Comparison of ENCODE assay signal across 8 cellular contexts in the genomic region with DNA sequence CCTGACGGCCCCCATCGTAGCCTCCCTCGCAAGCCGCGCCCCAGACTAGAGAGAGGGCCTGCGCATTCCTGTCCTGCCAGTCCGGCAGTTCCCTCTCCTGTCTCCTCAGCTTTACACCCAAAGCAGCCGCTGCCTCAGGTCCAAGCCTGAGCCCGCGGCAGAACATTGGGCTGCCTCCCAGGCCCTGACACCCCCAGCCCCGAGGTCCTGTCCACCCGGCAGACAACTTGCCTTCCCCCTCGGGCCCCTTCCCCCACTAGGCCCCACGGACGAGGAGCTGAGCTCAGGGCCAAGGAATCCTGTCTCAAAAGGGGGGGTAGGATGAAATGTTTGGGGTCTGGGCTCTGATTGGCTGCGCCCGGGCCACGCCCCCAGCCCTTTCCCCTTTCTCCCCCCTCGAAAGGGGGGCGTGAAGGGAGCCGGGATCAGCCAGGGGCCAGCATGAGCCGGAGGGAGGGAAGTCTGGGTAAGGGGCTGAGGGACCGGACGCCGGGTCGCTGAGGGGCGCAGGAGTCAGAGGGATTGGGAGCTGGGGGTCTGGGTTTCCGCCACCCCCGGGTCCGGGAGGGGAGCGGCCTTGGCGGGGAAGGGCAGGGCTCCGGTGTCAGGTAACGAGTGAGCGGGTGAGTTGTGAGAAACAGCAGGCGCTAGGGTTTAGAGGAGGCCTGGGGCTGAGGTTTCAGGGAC.
DNase-seq lines count a peak whose midpoint lies in the region; ATAC-seq lines count a peak whose summit lies in the region.

A gene with protein sequence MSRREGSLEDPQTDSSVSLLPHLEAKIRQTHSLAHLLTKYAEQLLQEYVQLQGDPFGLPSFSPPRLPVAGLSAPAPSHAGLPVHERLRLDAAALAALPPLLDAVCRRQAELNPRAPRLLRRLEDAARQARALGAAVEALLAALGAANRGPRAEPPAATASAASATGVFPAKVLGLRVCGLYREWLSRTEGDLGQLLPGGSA (plus strand): TSS at position 412 of the 687 bp plus-strand sequence. CDS start 30 bp downstream, at position 442.

- peak; percentile 72 for DNase-seq in NCI-H510A treated with DMSO at 0.1 percent for 48 hours (lab: John Stamatoyannopoulos, UW)
- DNase-seq in caudate nucleus (lab: John Stamatoyannopoulos, UW) = peak in 45 of 61 donors; percentile 14 to 72 (median 49)
- DNase-seq in inferior parietal cortex (ENCODE audit: extremely low spot score) = peak; percentile 35
- peak; percentile 60 for DNase-seq in skeletal muscle cell (ENCODE audit: low read depth)
- DNase-seq in stimulated activated CD4-positive, alpha-beta T cell treated with anti-CD3 and anti-CD28 coated beads, Interleukin-2, amount 100 ng/mL, for 48 hours = no peak
- no peak for DNase-seq in DMS 273 treated with DMSO at 0.1 percent for 48 hours (lab: John Stamatoyannopoulos, UW)

- ATAC-seq in HG02840 (IDR thresholded peaks at IDR 0.05; ENCODE audit: low FRiP score, unreplicated experiment) = no peak

- H3K36me3 ChIP-seq in ES-I3 (ENCODE audit: insufficient read depth, low read length) = no peaks in the 10 kb centered on the region; the same call in 1 of the 2 replicates

- H3K4me1 ChIP-seq in ES-I3 (ENCODE audit: insufficient read depth, low read length) = peaks cover 9% of the 10 kb centered on the region

- H3K4me3 ChIP-seq in skeletal muscle cell (ENCODE audit: low read depth, low read length) = peak within 1 kb of the TSS; percentile 57

- peak within 1 kb of the TSS; percentile 88 for H3K9ac ChIP-seq in ES-I3 (ENCODE audit: low read depth, low read length)

- H3K27ac ChIP-seq in caudate nucleus (ENCODE audit: low read depth, low read length) = peak within 1 kb of the TSS; percentile 97

- H3K9me3 ChIP-seq in ES-I3 (ENCODE audit: control insufficient read depth, insufficient read depth, low read length) = no peaks in the 10 kb centered on the region

Comparison
In these comparisons a context has a peak if more than half of its experiments do, and no peak if none do; other contexts are left out.
1. DNase-seq: peak in NCI-H510A treated with DMSO at 0.1 percent for 48 hours (single experiment), caudate nucleus (45 of 61), inferior parietal cortex (single experiment) and skeletal muscle cell (single experiment); none in stimulated activated CD4-positive, alpha-beta T cell treated with anti-CD3 and anti-CD28 coated beads, Interleukin-2, amount 100 ng/mL, for 48 hours (0 of 2) and DMS 273 treated with DMSO at 0.1 percent for 48 hours (single experiment).